ENCODE assay signal across 34 cellular contexts in the genomic region with DNA sequence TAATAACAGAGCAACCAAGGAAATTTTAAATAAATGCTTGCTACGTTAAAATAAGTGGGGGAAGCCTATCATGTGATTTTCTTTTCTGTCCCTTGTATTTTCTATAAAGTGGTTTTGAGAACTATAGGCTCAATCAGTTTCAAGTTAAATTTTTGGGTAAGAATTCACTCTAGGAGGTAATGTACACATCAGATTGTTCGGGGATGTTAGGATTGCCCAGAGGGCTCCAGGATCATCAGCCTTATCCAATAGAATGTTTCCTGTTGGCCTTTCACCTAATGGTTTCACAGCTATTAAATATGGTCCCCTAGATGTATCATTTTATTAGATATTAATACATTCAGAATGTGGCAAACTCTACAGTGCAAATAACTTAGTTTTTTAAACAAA.
"Had no signal": no experiment of that assay in that cellular context is flagged by ENCODE, and none has a peak within 500 bp of the region (broad histone marks: within the 10 kb centered on the region; RNA-seq: fewer than 3 reads in every experiment).

No MANE protein-coding gene starts in this region.

- H3K27me3 ChIP-seq: body of pancreas, SJSA1 had no signal

- H3K36me3 ChIP-seq: SJSA1 had no signal

- H3K9me3 ChIP-seq: body of pancreas, SJSA1 had no signal

- H3K4me3 ChIP-seq: body of pancreas, SJSA1 had no signal

- H3K4me1 ChIP-seq: SJSA1 had no signal

- H3K4me1 Mint-ChIP-seq: activated B cell treated with CpG ODN at 0.5 μM for 24 hours; activated naive CD4-positive, alpha-beta T cell treated with anti-CD3 and anti-CD28 coated beads, Interleukin-2, amount 50 U/mL, for 24 hours; activated naive CD8-positive, alpha-beta T cell treated with anti-CD3 and anti-CD28 coated beads, Interleukin-2, amount 10 ng/mL, durations not matched to agents 7 days and 5 days had no signal

- H3K4me3 Mint-ChIP-seq: activated B cell treated with CpG ODN at 0.5 μM for 24 hours; activated CD8-positive, alpha-beta T cell treated with anti-CD3 and anti-CD28 coated beads, Interleukin-2, amount 10 ng/mL, durations not matched to agents 7 days and 5 days; activated naive CD4-positive, alpha-beta T cell treated with anti-CD3 and anti-CD28 coated beads, Interleukin-2, amount 50 U/mL, for 24 hours; activated naive CD8-positive, alpha-beta T cell treated with anti-CD3 and anti-CD28 coated beads, Interleukin-2, amount 10 ng/mL, durations not matched to agents 7 days and 5 days; activated T-cell treated with anti-CD3 and anti-CD28 coated beads, Interleukin-2, amount 50 U/mL, for 24 hours had no signal

- H3K27ac ChIP-seq: body of pancreas, SJSA1, VCaP had no signal

- DNase-seq: activated B cell treated with CpG ODN at 0.5 μM for 24 hours; activated CD4-positive, alpha-beta T cell treated with anti-CD3 and anti-CD28 coated beads for 48 hours; activated CD4-positive, CD25-positive, alpha-beta regulatory T cell treated with anti-CD3 and anti-CD28 coated beads, Interleukin-2, amount 50 U/mL, for 72 hours; activated CD8-positive, alpha-beta T cell treated with anti-CD3 and anti-CD28 coated beads, Interleukin-2, amount 10 ng/mL, durations not matched to agents 7 days and 5 days; activated gamma-delta T cell; activated naive CD4-positive, alpha-beta T cell treated with Interleukin-2 at 50 U/mL for 16 hours; activated naive CD8-positive, alpha-beta T cell treated with anti-CD3 and anti-CD28 coated beads, Interleukin-2, amount 10 ng/mL, durations not matched to agents 7 days and 5 days; activated T-cell treated with anti-CD3 and anti-CD28 coated beads, Interleukin-2, amount 50 U/mL, for 24 hours; body of pancreas; caudate nucleus; Kasumi-1; KG1; MM.1S; MV-4-11; NCI-H1092; NCI-H1436 treated with DMSO at 0.1 percent for 48 hours; NCI-H1694 treated with DMSO at 0.1 percent for 48 hours; NCI-H2029; NCI-H2107; NCI-H2171; NCI-H446; NCI-H510A treated with DMSO at 0.1 percent for 48 hours; NCI-H526 treated with DMSO at 0.1 percent for 48 hours; SHP77 treated with DMSO at 0.1 percent for 48 hours; SW 1271; T-helper 1 cell; T-helper 2 cell; T-helper 9 cell had no signal

- FAIRE-seq: astrocyte, bronchial epithelial cell had no signal

- H3K36me3 Mint-ChIP-seq: activated naive CD4-positive, alpha-beta T cell treated with anti-CD3 and anti-CD28 coated beads, Interleukin-2, amount 50 U/mL, for 24 hours; activated naive CD8-positive, alpha-beta T cell treated with anti-CD3 and anti-CD28 coated beads, Interleukin-2, amount 10 ng/mL, durations not matched to agents 7 days and 5 days had no signal

- H3K27ac Mint-ChIP-seq: activated B cell treated with CpG ODN at 0.5 μM for 24 hours; activated CD8-positive, alpha-beta T cell treated with anti-CD3 and anti-CD28 coated beads, Interleukin-2, amount 10 ng/mL, durations not matched to agents 7 days and 5 days; activated naive CD4-positive, alpha-beta T cell treated with anti-CD3 and anti-CD28 coated beads, Interleukin-2, amount 50 U/mL, for 24 hours; activated naive CD8-positive, alpha-beta T cell treated with anti-CD3 and anti-CD28 coated beads, Interleukin-2, amount 10 ng/mL, durations not matched to agents 7 days and 5 days; activated T-cell treated with anti-CD3 and anti-CD28 coated beads, Interleukin-2, amount 50 U/mL, for 24 hours; activated T-helper 2 cell treated with anti-CD3 and anti-CD28 coated beads, Interferon-gamma antibody, Interleukin-2, Interleukin-4, amounts not matched to agents 10 μg/mL and 5 μg/mL and 100 μg/mL, durations not matched to agents 14 hours and 24 hours and 36 hours had no signal

- H3K9me3 Mint-ChIP-seq: activated B cell treated with CpG ODN at 0.5 μM for 24 hours; activated naive CD4-positive, alpha-beta T cell treated with anti-CD3 and anti-CD28 coated beads, Interleukin-2, amount 50 U/mL, for 24 hours; activated naive CD8-positive, alpha-beta T cell treated with anti-CD3 and anti-CD28 coated beads, Interleukin-2, amount 10 ng/mL, durations not matched to agents 7 days and 5 days; activated T-cell treated with anti-CD3 and anti-CD28 coated beads, Interleukin-2, amount 50 U/mL, for 24 hours; activated T-helper 2 cell treated with anti-CD3 and anti-CD28 coated beads, Interferon-gamma antibody, Interleukin-2, Interleukin-4, amounts not matched to agents 10 μg/mL and 5 μg/mL and 100 μg/mL, durations not matched to agents 14 hours and 24 hours and 36 hours had no signal
